ENCODE assay signal across 8 cellular contexts in the genomic region with DNA sequence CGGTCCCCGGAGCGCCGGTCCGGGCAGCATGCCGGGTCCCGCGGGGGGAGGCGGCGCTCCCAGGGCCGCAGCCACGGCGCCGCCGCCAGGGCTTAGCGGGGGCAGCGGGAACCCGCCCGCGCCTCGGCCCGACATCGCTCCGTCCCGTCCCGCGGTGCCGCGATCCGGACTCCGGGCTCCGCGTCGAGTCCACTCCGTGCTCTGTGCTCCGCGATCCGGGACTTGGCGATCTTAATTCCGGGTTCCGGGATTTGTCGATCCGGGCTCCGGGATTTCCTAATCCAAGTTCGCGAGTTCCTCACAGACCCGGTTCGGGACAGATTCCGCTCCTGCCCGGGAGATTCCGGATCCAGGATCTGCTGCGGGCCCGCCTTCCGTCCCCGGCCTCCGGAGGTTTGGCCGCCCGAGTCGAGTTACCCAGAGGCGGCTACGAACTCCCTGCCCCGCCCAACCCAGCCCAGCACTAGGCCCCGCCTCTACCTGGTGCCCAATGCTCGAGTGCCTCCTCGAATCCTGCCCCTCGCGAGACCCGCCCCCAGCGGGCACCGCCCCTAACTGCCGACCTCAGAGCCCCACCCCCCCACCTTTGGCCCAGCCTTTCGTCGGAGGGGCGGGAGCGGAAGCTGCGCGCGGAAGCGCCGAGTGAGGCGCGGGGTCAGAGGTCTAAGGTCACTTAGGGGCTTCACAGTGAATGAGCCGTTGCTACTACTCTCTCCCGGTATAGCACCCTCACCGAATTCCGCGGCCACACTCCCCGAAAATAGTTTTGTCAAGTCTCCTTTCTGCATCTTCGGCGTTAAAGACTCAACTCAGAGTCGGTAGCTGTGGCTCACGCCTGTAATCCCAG. TPM values are rescaled to one million over a fixed set of nuclear protein-coding genes. Genes with fewer than 3 reads are reported as not detected.
DNase-seq lines count a peak whose midpoint lies in the region; ATAC-seq and TF ChIP-seq lines count a peak whose summit lies in the region.

A gene (minus strand): TSS at position 146 of the 847 bp plus-strand sequence. CDS start 11 bp downstream, at position 135.

- peak; percentile 87 for ATAC-seq in gastroesophageal sphincter

- peak within 1 kb of the TSS; percentile 98 for H3K4me3 Mint-ChIP-seq in HFFc6
- H3K4me3 Mint-ChIP-seq in activated naive CD4-positive, alpha-beta T cell treated with anti-CD3 and anti-CD28 coated beads, Interleukin-2, amount 10 ng/mL, durations not matched to agents 7 days and 5 days: peak within 1 kb of the TSS; percentile 96

- no peaks in the 10 kb centered on the region for H3K9me3 ChIP-seq in gastroesophageal sphincter

- 0% methylated on average over 11 of the region's 92 CpGs; no CpG with 5 or more reads in 1 of the 2 donors for WGBS in gastroesophageal sphincter (ENCODE audit: low coverage in 1 of 2), 2 donors

- H3K27ac Mint-ChIP-seq in HFFc6: peak within 1 kb of the TSS; percentile 92
- peak within 1 kb of the TSS; percentile 98 for H3K27ac Mint-ChIP-seq in activated naive CD4-positive, alpha-beta T cell treated with anti-CD3 and anti-CD28 coated beads, Interleukin-2, amount 10 ng/mL, durations not matched to agents 7 days and 5 days

- CTCF ChIA-PET in activated naive CD4-positive, alpha-beta T cell treated with anti-CD3 and anti-CD28 coated beads, Interleukin-2, amount 10 ng/mL, durations not matched to agents 7 days and 5 days (lab: Charles Lee): interaction anchor here (0.6 kb wide), 1 partner anchor 9 kb away, joined by 3 read pairs; no protein-coding TSS in a partner anchor

- peak within 1 kb of the TSS; percentile 91 to 98 (median 97) for H3K27ac ChIP-seq in gastroesophageal sphincter

- no peaks in the 10 kb centered on the region; the same call in 1 of the 2 replicates for H3K9me3 Mint-ChIP-seq in HFFc6
- peaks cover 1% of the 10 kb centered on the region for H3K9me3 Mint-ChIP-seq in activated naive CD4-positive, alpha-beta T cell treated with anti-CD3 and anti-CD28 coated beads, Interleukin-2, amount 10 ng/mL, durations not matched to agents 7 days and 5 days

- H3K4me1 Mint-ChIP-seq in HFFc6 (ENCODE audit: low read depth): peaks cover 36% of the 10 kb centered on the region
- H3K4me1 Mint-ChIP-seq in activated naive CD4-positive, alpha-beta T cell treated with anti-CD3 and anti-CD28 coated beads, Interleukin-2, amount 10 ng/mL, durations not matched to agents 7 days and 5 days: peaks cover 53% of the 10 kb centered on the region

- H3K27me3 Mint-ChIP-seq in HFFc6 (ENCODE audit: insufficient read depth): peaks cover 1% of the 10 kb centered on the region
- H3K27me3 Mint-ChIP-seq in activated naive CD4-positive, alpha-beta T cell treated with anti-CD3 and anti-CD28 coated beads, Interleukin-2, amount 10 ng/mL, durations not matched to agents 7 days and 5 days: peaks cover 3% of the 10 kb centered on the region

- no peaks in the 10 kb centered on the region for H3K27me3 ChIP-seq in gastroesophageal sphincter

- peaks cover 0 to 1% of the 10 kb centered on the region in 2 donors for H3K36me3 ChIP-seq in gastroesophageal sphincter

- TF ChIP-seq EP300 in gastroesophageal sphincter (IDR thresholded peaks at IDR 0.05): no peak

- peak; percentile 49 to 62 for TF ChIP-seq POLR2A in gastroesophageal sphincter (IDR thresholded peaks at IDR 0.05)

- peaks cover 2 to 53% (median 30%) of the 10 kb centered on the region in 3 donors for H3K4me1 ChIP-seq in gastroesophageal sphincter

- peaks cover under 1% of the 10 kb centered on the region; the same call in 1 of the 2 replicates for H3K36me3 Mint-ChIP-seq in HFFc6 (ENCODE audit: low read depth)
- peaks cover 12% of the 10 kb centered on the region for H3K36me3 Mint-ChIP-seq in activated naive CD4-positive, alpha-beta T cell treated with anti-CD3 and anti-CD28 coated beads, Interleukin-2, amount 10 ng/mL, durations not matched to agents 7 days and 5 days

- no peak for TF ChIP-seq CTCF in HFFc6 (IDR thresholded peaks at IDR 0.05)
- TF ChIP-seq CTCF in gastroesophageal sphincter (IDR thresholded peaks at IDR 0.05): peak in 1 of 4 experiments; percentile 25

- DNase-seq in GM03348 (ENCODE audit: low spot score) (peak; percentile 98), HFFc6 (peak; percentile 99), NAMALWA (ENCODE audit: low spot score) (peak; percentile 98), SK-N-DZ (ENCODE audit: low spot score) (peak; percentile 98), non-pigmented ciliary epithelial cell (ENCODE audit: low read depth) (peak; percentile 91), superior temporal gyrus (ENCODE audit: extremely low spot score) (peak; percentile 97)
- peak; percentile 99 for DNase-seq in activated naive CD4-positive, alpha-beta T cell treated with anti-CD3 and anti-CD28 coated beads, Interleukin-2, amount 10 ng/mL, durations not matched to agents 7 days and 5 days

- H3K4me3 ChIP-seq in gastroesophageal sphincter: peak within 1 kb of the TSS; percentile 89 to 98

RNA-seq across cellular contexts. Expression of the gene that starts here (rescaled TPM):
- total RNA-seq in HFFc6 (2021; fragmentation: NEBNext Ultra II Directional; extraction: Animal tissue kit (Norgen Biotek cat#: 25700)): 10 to 100 TPM; 45.9 to 53.5 (median 48.7) TPM
- polyA plus RNA-seq in SK-N-DZ (2014; cell fraction: cytosol; rRNA removed): 130 and 152 TPM in 2 replicates
- polyA plus RNA-seq in SK-N-DZ (2014; cell fraction: nucleus; rRNA removed): 156 and 228 TPM in 2 replicates
- total RNA-seq in gastroesophageal sphincter: 100 to 1,000 TPM; 103 to 160 (median 141) TPM

Comparison
In these comparisons a context has a peak if more than half of its experiments do, and no peak if none do; other contexts are left out.
1. Peak in every context shown above with its lines: DNase-seq, ATAC-seq, H3K4me3 ChIP-seq and H3K27ac ChIP-seq.